Comparison of ENCODE assay signal across 28 cellular contexts in the genomic region with DNA sequence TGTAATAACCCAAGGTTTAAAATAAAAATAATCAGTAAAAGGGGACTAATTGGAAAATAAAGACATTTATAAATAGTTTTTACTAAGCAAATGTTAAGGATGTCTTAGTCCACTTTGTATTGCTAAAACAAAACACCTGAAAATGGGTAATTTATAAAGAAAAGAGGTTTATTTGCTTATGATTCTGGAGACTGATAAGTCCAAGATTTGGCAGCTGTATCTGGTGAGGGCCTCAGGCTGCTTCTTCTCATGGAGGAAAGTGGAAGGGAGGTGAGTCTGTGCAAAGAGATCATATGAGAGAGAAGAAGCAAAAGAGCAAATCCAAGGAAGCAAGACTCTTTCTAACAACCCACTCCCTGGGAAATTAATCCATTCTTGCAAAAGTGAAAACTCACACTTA.
"Had no signal": no experiment of that assay in that cellular context is flagged by ENCODE, and none has a peak within 500 bp of the region (broad histone marks: within the 10 kb centered on the region; RNA-seq: fewer than 3 reads in every experiment).

No MANE protein-coding gene starts in this region.

- H3K4me1 Mint-ChIP-seq: naive thymus-derived CD4-positive, alpha-beta T cell; natural killer cell; neural crest cell; stimulated activated effector memory CD8-positive, alpha-beta T cell treated with anti-CD3 and anti-CD28 coated beads, Interleukin-12 subunit alpha, Interleukin-12 subunit beta, amount 100 ng/mL, for 72 hours; stimulated activated naive B cell treated with anti-CD40 and anti-IgM and Interleukin-4, amounts not matched to agents 10 μg/mL and 1 μg/mL and 100 μg/mL, for 72 hours had no signal

- H3K4me3 ChIP-seq: pancreas, psoas muscle, right lobe of liver, sigmoid colon, stomach, thoracic aorta, thyroid gland, tibial nerve, upper lobe of left lung, vagina had no signal

- H3K36me3 Mint-ChIP-seq: naive thymus-derived CD4-positive, alpha-beta T cell; natural killer cell; stimulated activated effector memory CD8-positive, alpha-beta T cell treated with anti-CD3 and anti-CD28 coated beads, Interleukin-12 subunit alpha, Interleukin-12 subunit beta, amount 100 ng/mL, for 72 hours; stimulated activated naive B cell treated with anti-CD40 and anti-IgM and Interleukin-4, amounts not matched to agents 10 μg/mL and 1 μg/mL and 100 μg/mL, for 72 hours had no signal

- H3K9me3 Mint-ChIP-seq: neural crest cell had no signal

- H3K27me3 Mint-ChIP-seq: naive thymus-derived CD4-positive, alpha-beta T cell; stimulated activated naive B cell treated with anti-CD40 and anti-IgM and Interleukin-4, amounts not matched to agents 10 μg/mL and 1 μg/mL and 100 μg/mL, for 72 hours; stimulated activated naive CD8-positive, alpha-beta T cell treated with anti-CD3 and anti-CD28 coated beads, Interleukin-15, Interleukin-2, amounts not matched to agents 100 ng/mL and 50 ng/mL, for 24 hours had no signal

- H3K36me3 ChIP-seq: neutrophil, pancreas, right lobe of liver, sigmoid colon, stomach, thoracic aorta, thyroid gland, tibial nerve, upper lobe of left lung, vagina had no signal

- H3K27ac Mint-ChIP-seq: naive thymus-derived CD4-positive, alpha-beta T cell; natural killer cell; stimulated activated effector memory CD8-positive, alpha-beta T cell treated with anti-CD3 and anti-CD28 coated beads, Interleukin-12 subunit alpha, Interleukin-12 subunit beta, amount 100 ng/mL, for 72 hours; stimulated activated naive B cell treated with anti-CD40 and anti-IgM and Interleukin-4, amounts not matched to agents 10 μg/mL and 1 μg/mL and 100 μg/mL, for 72 hours; stimulated activated naive CD8-positive, alpha-beta T cell treated with anti-CD3 and anti-CD28 coated beads, Interleukin-15, Interleukin-2, amounts not matched to agents 100 ng/mL and 50 ng/mL, for 24 hours had no signal

- H3K27me3 ChIP-seq: neutrophil, pancreas, right lobe of liver, sigmoid colon, stomach, thyroid gland, tibial nerve, upper lobe of left lung, vagina had no signal

- H3K27ac ChIP-seq: neutrophil, pancreas, psoas muscle, right lobe of liver, sigmoid colon, stomach, thoracic aorta, thyroid gland, tibial nerve, upper lobe of left lung, vagina had no signal

- DNase-seq: naive thymus-derived CD4-positive, alpha-beta T cell; natural killer cell; nucleus accumbens; pancreas; psoas muscle; right cardiac atrium; right lobe of liver; sigmoid colon; small intestine; stimulated activated CD4-positive, alpha-beta T cell treated with anti-CD3 and anti-CD28 coated beads, Interleukin-15, amount 100 ng/mL, for 24 hours; stimulated activated CD4-positive, alpha-beta T cell treated with anti-CD3 and anti-CD28 coated beads, Interleukin-2, amount 100 ng/mL, for 24 hours; stimulated activated CD4-positive, alpha-beta T cell treated with anti-CD3 and anti-CD28 coated beads, Interleukin-2, amount 100 ng/mL, for 48 hours; stimulated activated CD4-positive, alpha-beta T cell treated with anti-CD3 and anti-CD28 coated beads, Interleukin-4, amount 100 ng/mL, for 24 hours; stimulated activated naive B cell treated with anti-CD40 and anti-IgM and Interleukin-4, amounts not matched to agents 10 μg/mL and 1 μg/mL and 100 μg/mL, for 72 hours; stimulated activated naive CD4-positive, alpha-beta T cell treated with Interleukin-2 at 50 U/mL for 16 hours; stomach; thyroid gland; trophoblast cell; upper lobe of left lung had no signal

- FAIRE-seq: pancreas, small intestine, urothelium cell line had no signal

- H3K4me3 Mint-ChIP-seq: naive thymus-derived CD4-positive, alpha-beta T cell; natural killer cell; nephron; neural crest cell; stimulated activated effector memory CD8-positive, alpha-beta T cell treated with anti-CD3 and anti-CD28 coated beads, Interleukin-12 subunit alpha, Interleukin-12 subunit beta, amount 100 ng/mL, for 72 hours; stimulated activated naive B cell treated with anti-CD40 and anti-IgM and Interleukin-4, amounts not matched to agents 10 μg/mL and 1 μg/mL and 100 μg/mL, for 72 hours; stimulated activated naive CD8-positive, alpha-beta T cell treated with anti-CD3 and anti-CD28 coated beads, Interleukin-15, Interleukin-2, amounts not matched to agents 100 ng/mL and 50 ng/mL, for 24 hours had no signal

- H3K9me3 ChIP-seq: neutrophil, pancreas, psoas muscle, right lobe of liver, sigmoid colon, stomach, thoracic aorta, thyroid gland, tibial nerve, upper lobe of left lung, vagina had no signal
